Comparison of ENCODE assay signal across 8 cellular contexts in the genomic region with DNA sequence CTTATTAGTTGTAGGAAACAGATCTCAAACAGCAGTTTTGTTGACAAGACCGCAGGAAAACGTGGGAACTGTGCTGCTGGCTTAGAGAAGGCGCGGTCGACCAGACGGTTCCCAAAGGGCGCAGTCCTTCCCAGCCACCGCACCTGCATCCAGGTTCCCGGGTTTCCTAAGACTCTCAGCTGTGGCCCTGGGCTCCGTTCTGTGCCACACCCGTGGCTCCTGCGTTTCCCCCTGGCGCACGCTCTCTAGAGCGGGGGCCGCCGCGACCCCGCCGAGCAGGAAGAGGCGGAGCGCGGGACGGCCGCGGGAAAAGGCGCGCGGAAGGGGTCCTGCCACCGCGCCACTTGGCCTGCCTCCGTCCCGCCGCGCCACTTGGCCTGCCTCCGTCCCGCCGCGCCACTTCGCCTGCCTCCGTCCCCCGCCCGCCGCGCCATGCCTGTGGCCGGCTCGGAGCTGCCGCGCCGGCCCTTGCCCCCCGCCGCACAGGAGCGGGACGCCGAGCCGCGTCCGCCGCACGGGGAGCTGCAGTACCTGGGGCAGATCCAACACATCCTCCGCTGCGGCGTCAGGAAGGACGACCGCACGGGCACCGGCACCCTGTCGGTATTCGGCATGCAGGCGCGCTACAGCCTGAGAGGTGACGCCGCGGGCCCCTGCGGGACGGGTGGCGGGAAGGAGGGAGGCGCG. TPM values are rescaled to one million over a fixed set of nuclear protein-coding genes. Genes with fewer than 3 reads are reported as not detected.
DNase-seq lines count a peak whose midpoint lies in the region; ATAC-seq and TF ChIP-seq lines count a peak whose summit lies in the region.

TYMS (plus strand) TSS at position 343 of the 687 bp plus-strand sequence; CDS start at position 433, 90 bp downstream.

- H3K4me3 ChIP-seq in osteoblast (ENCODE audit: insufficient read depth, low read length) = peak within 1 kb of the TSS; percentile 95

- peaks cover 8% of the 10 kb centered on the region for H3K4me1 ChIP-seq in osteoblast (ENCODE audit: insufficient read depth, low read length)

- ATAC-seq in GM21723 (IDR thresholded peaks at IDR 0.05; ENCODE audit: unreplicated experiment) = peak; percentile 54
- ATAC-seq in activated T-cell treated with anti-CD3 and anti-CD28 coated beads, Interleukin-2, amount 50 U/mL, for 72 hours (replicated peaks in 1 of 2) = peak; percentile 65

- H2AFZ ChIP-seq in osteoblast (ENCODE audit: low read length) = peak within 1 kb of the TSS; percentile 96

- no peaks in the 10 kb centered on the region for H3K27me3 ChIP-seq in osteoblast (ENCODE audit: insufficient read depth, low read length)

- H3K36me3 ChIP-seq in osteoblast (ENCODE audit: insufficient read depth, low read length) = no peaks in the 10 kb centered on the region

- H3K9me3 ChIP-seq in osteoblast (ENCODE audit: low read depth, low read length) = no peaks in the 10 kb centered on the region

- peak within 1 kb of the TSS; percentile 51 for H3K27ac Mint-ChIP-seq in activated T-cell treated with anti-CD3 and anti-CD28 coated beads, Interleukin-2, amount 50 U/mL, for 72 hours

- TF ChIP-seq CTCF in osteoblast (IDR thresholded peaks at IDR 0.05; ENCODE audit: extremely low read depth, low read depth, low read length) = no peak

- peaks cover 24% of the 10 kb centered on the region for H3K27me3 Mint-ChIP-seq in activated T-cell treated with anti-CD3 and anti-CD28 coated beads, Interleukin-2, amount 50 U/mL, for 72 hours (ENCODE audit: low read depth)

- H3K4me1 Mint-ChIP-seq in activated T-cell treated with anti-CD3 and anti-CD28 coated beads, Interleukin-2, amount 50 U/mL, for 72 hours (ENCODE audit: low read depth) = peaks cover 35% of the 10 kb centered on the region

- H3K79me2 ChIP-seq in osteoblast (ENCODE audit: insufficient read depth, low read length) = peaks cover 32% of the 10 kb centered on the region

- no peaks in the 10 kb centered on the region for H4K20me1 ChIP-seq in osteoblast (ENCODE audit: insufficient read depth, low read length)

- H3K4me2 ChIP-seq in osteoblast (ENCODE audit: insufficient read depth, low read length) = peak within 1 kb of the TSS; percentile 93

- in situ Hi-C loops in G401 (cut with HindIII; ENCODE audit: low sequenced_read_pairs) = no loop called here

- peaks cover 18 to 34% of the 10 kb centered on the region in 2 donors for H3K36me3 Mint-ChIP-seq in activated T-cell treated with anti-CD3 and anti-CD28 coated beads, Interleukin-2, amount 50 U/mL, for 72 hours (ENCODE audit: insufficient read depth in 2 of 2)

- DNase-seq in G401 (ENCODE audit: low spot score) = peak; percentile 24
- peak; percentile 73 for DNase-seq in HuH-7.5 (ENCODE audit: low spot score)
- peak; percentile 52 for DNase-seq in NOMO-1 treated with dmso at 0.1 percent for 144 hours (lab: John Stamatoyannopoulos, UW; ENCODE audit: unreplicated experiment)
- DNase-seq in activated T-cell treated with anti-CD3 and anti-CD28 coated beads, Interleukin-2, amount 50 U/mL, for 72 hours = peak; percentile 61 to 66
- DNase-seq in foreskin melanocyte = peak; percentile 45
- peak; percentile 89 for DNase-seq in osteoblast (ENCODE audit: insufficient read length, low spot score, missing footprints)
- no peak for DNase-seq in effector CD8-positive, alpha-beta T cell (lab: John Stamatoyannopoulos, UW)

- H3K9me3 Mint-ChIP-seq in activated T-cell treated with anti-CD3 and anti-CD28 coated beads, Interleukin-2, amount 50 U/mL, for 72 hours = peaks cover 2% of the 10 kb centered on the region in 2 donors

- H3K4me3 Mint-ChIP-seq in activated T-cell treated with anti-CD3 and anti-CD28 coated beads, Interleukin-2, amount 50 U/mL, for 72 hours = peak within 1 kb of the TSS; percentile 90 to 91

- peak within 1 kb of the TSS; percentile 56 for H3K27ac ChIP-seq in osteoblast (ENCODE audit: low read depth, low read length)

RNA-seq across cellular contexts. Expression of gene TYMS, which starts in this region (rescaled TPM):
- total RNA-seq in G401 (2014; rRNA removed; shearing (Covaris generic)) = 136 and 166 TPM in 2 replicates
- 100 to 1,000 TPM; 163 to 236 TPM for total RNA-seq in activated T-cell treated with anti-CD3 and anti-CD28 coated beads, Interleukin-2, amount 50 U/mL, for 72 hours
- total RNA-seq in osteoblast = 4.7 and 5.3 TPM in 2 replicates

Comparison
In these comparisons a context has a peak if more than half of its experiments do, and no peak if none do; other contexts are left out.
1. RNA of gene TYMS (total RNA-seq): 163 to 236 TPM in activated T-cell treated with anti-CD3 and anti-CD28 coated beads, Interleukin-2, amount 50 U/mL, for 72 hours and 136 to 166 TPM in G401; 4.7 to 5.3 TPM in osteoblast; every median in the first group is over 10 times any median in the second.